In genomic region chr20:61796738-61797137, GRCh38 we compare ENCODE assay signal across 30 cellular contexts.
"Had no signal": no experiment of that assay in that cellular context is flagged by ENCODE, and none has a peak within 500 bp of the region (broad histone marks: within the 10 kb centered on the region; RNA-seq: fewer than 3 reads in every experiment).

No MANE protein-coding gene starts in this region.

- H3K4me3 ChIP-seq: esophagus muscularis mucosa, gastrocnemius medialis had no signal

- DNase-seq: activated B cell treated with CpG ODN at 0.5 μM for 24 hours; activated CD4-positive, alpha-beta T cell treated with anti-CD3 and anti-CD28 coated beads for 48 hours; activated CD4-positive, alpha-beta T cell treated with anti-CD3 and anti-CD28 coated beads, Interleukin-2, amount 50 U/mL, for 1 hour; activated CD4-positive, alpha-beta T cell treated with anti-CD3 and anti-CD28 coated beads, Interleukin-2, amount 50 U/mL, for 48 hours; activated CD8-positive, alpha-beta memory T cell treated with anti-CD3 and anti-CD28 coated beads for 24 hours; activated CD8-positive, alpha-beta T cell treated with anti-CD3 and anti-CD28 coated beads for 36 hours; activated effector memory CD4-positive, alpha-beta T cell treated with Interleukin-2 at 50 U/mL for 16 hours; activated gamma-delta T cell treated with Interleukin-2 at 50 U/mL for 16 hours; activated naive CD4-positive, alpha-beta T cell treated with anti-CD3 and anti-CD28 coated beads, Interleukin-2, amount 50 U/mL, for 16 hours; activated naive CD4-positive, alpha-beta T cell treated with Interleukin-2 at 50 U/mL for 16 hours; activated T-cell treated with anti-CD3 and anti-CD28 coated beads, Interleukin-2, amount 50 U/mL, for 4 hours; amniotic stem cell; anterior cingulate cortex; brain microvascular endothelial cell; cortex of kidney; dermis blood vessel endothelial cell; effector CD4-positive, alpha-beta T cell; effector memory CD8-positive, alpha-beta T cell; erythroblast; foreskin keratinocyte; gastrocnemius medialis; T-cell; T1000; WERI-Rb-1 had no signal

- ATAC-seq: activated CD4-positive, CD25-positive, alpha-beta regulatory T cell treated with anti-CD3 and anti-CD28 coated beads, Interleukin-2, amount 50 U/mL, for 24 hours; activated CD8-positive, alpha-beta T cell treated with anti-CD3 and anti-CD28 coated beads for 36 hours; activated T-cell treated with anti-CD3 and anti-CD28 coated beads, Interleukin-2, amount 50 U/mL, for 4 hours; activated T-helper 17 cell treated with anti-CD3 and anti-CD28 coated beads, Interleukin-2, amount 50 U/mL, for 72 hours; effector memory CD8-positive, alpha-beta T cell; foreskin keratinocyte; gastrocnemius medialis; T-cell had no signal

- H3K36me3 ChIP-seq: brain microvascular endothelial cell, esophagus muscularis mucosa, gastrocnemius medialis, WERI-Rb-1 had no signal

- H3K9me3 ChIP-seq: esophagus muscularis mucosa, gastrocnemius medialis had no signal

- H3K4me1 ChIP-seq: esophagus muscularis mucosa, foreskin keratinocyte, gastrocnemius medialis had no signal

- H3K27me3 ChIP-seq: brain microvascular endothelial cell had no signal

- FAIRE-seq: astrocyte, bronchial epithelial cell, colon had no signal

- H3K27ac ChIP-seq: brain microvascular endothelial cell, esophagus muscularis mucosa, foreskin keratinocyte, gastrocnemius medialis, WERI-Rb-1 had no signal
